In the genomic region with DNA sequence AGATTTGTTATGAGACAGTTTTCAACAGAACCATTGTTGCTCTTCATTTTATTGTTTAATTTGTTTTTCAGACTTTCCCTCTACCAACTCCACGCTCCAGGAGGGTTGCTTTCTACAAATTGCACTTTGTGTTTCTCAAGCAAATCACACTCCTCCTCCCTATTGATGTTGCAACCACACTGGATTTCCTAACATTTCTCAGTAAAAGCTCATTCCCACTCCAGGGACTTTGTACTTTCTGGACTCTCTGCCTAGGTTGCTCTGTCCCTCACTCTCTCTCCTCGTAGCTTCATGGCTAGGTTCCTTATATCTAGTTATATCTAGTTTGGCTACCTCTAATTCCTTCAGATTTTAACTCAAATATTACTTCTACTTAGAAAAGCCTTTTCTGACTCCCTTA, we compare ENCODE assay signal across 30 cellular contexts. TPM values are rescaled to one million over a fixed set of nuclear protein-coding genes. Genes with fewer than 3 reads are reported as not detected.
"Had no signal": no experiment of that assay in that cellular context is flagged by ENCODE, and none has a peak within 500 bp of the region (broad histone marks: within the 10 kb centered on the region; RNA-seq: fewer than 3 reads in every experiment).

No MANE protein-coding gene starts in this region.

- H3K36me3 Mint-ChIP-seq: activated naive CD4-positive, alpha-beta T cell treated with anti-CD3 and anti-CD28 coated beads, Interleukin-2, amount 10 ng/mL, durations not matched to agents 7 days and 5 days; activated naive CD8-positive, alpha-beta T cell treated with anti-CD3 and anti-CD28 coated beads for 36 hours; T-cell had no signal

- ATAC-seq: activated CD4-positive, alpha-beta T cell treated with anti-CD3 and anti-CD28 coated beads for 36 hours; Panc1; Right ventricle myocardium inferior; T-cell had no signal

- H3K4me3 ChIP-seq: SK-N-MC had no signal

- DNase-seq: activated CD4-positive, alpha-beta memory T cell treated with anti-CD3 and anti-CD28 coated beads, Interleukin-2, amount 10 ng/mL, durations not matched to agents 7 days and 5 days; activated CD4-positive, alpha-beta T cell treated with anti-CD3 and anti-CD28 coated beads for 36 hours; activated CD4-positive, alpha-beta T cell treated with anti-CD3 and anti-CD28 coated beads, Interleukin-2, amount 50 U/mL, for 1 hour; activated gamma-delta T cell treated with Interleukin-2 at 50 U/mL for 16 hours; activated naive CD4-positive, alpha-beta T cell treated with anti-CD3 and anti-CD28 coated beads, Interleukin-2, amount 10 ng/mL, durations not matched to agents 7 days and 5 days; activated naive CD8-positive, alpha-beta T cell treated with anti-CD3 and anti-CD28 coated beads for 36 hours; activated T-cell treated with anti-CD3 and anti-CD28 coated beads for 4 hours; activated T-cell treated with anti-CD3 and anti-CD28 coated beads, Interleukin-2, amount 50 U/mL, for 48 hours; anterior cingulate cortex; Kasumi-1; NCI-H1048; NCI-H146; NCI-H187 treated with DMSO at 0.1 percent for 48 hours; NCI-H2081 treated with DMSO at 0.1 percent for 48 hours; NCI-H2171; NCI-H2227 treated with DMSO at 0.1 percent for 48 hours; NCI-H526 treated with DMSO at 0.1 percent for 48 hours; RPMI8226; T-cell; T-helper 2 cell; T1000 had no signal

- H3K4me1 Mint-ChIP-seq: activated CD4-positive, alpha-beta memory T cell treated with anti-CD3 and anti-CD28 coated beads, Interleukin-2, amount 10 ng/mL, durations not matched to agents 7 days and 5 days; activated CD4-positive, alpha-beta T cell treated with anti-CD3 and anti-CD28 coated beads for 36 hours; activated naive CD4-positive, alpha-beta T cell treated with anti-CD3 and anti-CD28 coated beads, Interleukin-2, amount 10 ng/mL, durations not matched to agents 7 days and 5 days; activated naive CD8-positive, alpha-beta T cell treated with anti-CD3 and anti-CD28 coated beads for 36 hours; T-cell had no signal

- H3K27me3 Mint-ChIP-seq: activated CD4-positive, alpha-beta memory T cell treated with anti-CD3 and anti-CD28 coated beads, Interleukin-2, amount 10 ng/mL, durations not matched to agents 7 days and 5 days; activated CD4-positive, alpha-beta T cell treated with anti-CD3 and anti-CD28 coated beads for 36 hours; activated naive CD4-positive, alpha-beta T cell treated with anti-CD3 and anti-CD28 coated beads, Interleukin-2, amount 10 ng/mL, durations not matched to agents 7 days and 5 days; activated naive CD8-positive, alpha-beta T cell treated with anti-CD3 and anti-CD28 coated beads for 36 hours; T-cell had no signal

- H3K4me3 Mint-ChIP-seq: activated CD4-positive, alpha-beta memory T cell treated with anti-CD3 and anti-CD28 coated beads, Interleukin-2, amount 10 ng/mL, durations not matched to agents 7 days and 5 days; activated CD4-positive, alpha-beta T cell treated with anti-CD3 and anti-CD28 coated beads for 36 hours; activated naive CD4-positive, alpha-beta T cell treated with anti-CD3 and anti-CD28 coated beads, Interleukin-2, amount 10 ng/mL, durations not matched to agents 7 days and 5 days; activated naive CD8-positive, alpha-beta T cell treated with anti-CD3 and anti-CD28 coated beads for 36 hours; T-cell had no signal

- H3K27ac ChIP-seq: SK-N-MC, VCaP had no signal

- H3K27ac Mint-ChIP-seq: activated CD4-positive, alpha-beta memory T cell treated with anti-CD3 and anti-CD28 coated beads, Interleukin-2, amount 10 ng/mL, durations not matched to agents 7 days and 5 days; activated CD4-positive, alpha-beta T cell treated with anti-CD3 and anti-CD28 coated beads for 36 hours; activated naive CD4-positive, alpha-beta T cell treated with anti-CD3 and anti-CD28 coated beads, Interleukin-2, amount 10 ng/mL, durations not matched to agents 7 days and 5 days; activated naive CD8-positive, alpha-beta T cell treated with anti-CD3 and anti-CD28 coated beads for 36 hours; activated T-helper 2 cell treated with anti-CD3 and anti-CD28 coated beads, Interferon-gamma antibody, Interleukin-2, Interleukin-4, amounts not matched to agents 10 μg/mL and 5 μg/mL and 100 μg/mL, durations not matched to agents 14 hours and 24 hours and 36 hours; T-cell had no signal

- H3K9me3 Mint-ChIP-seq: activated CD4-positive, alpha-beta memory T cell treated with anti-CD3 and anti-CD28 coated beads, Interleukin-2, amount 10 ng/mL, durations not matched to agents 7 days and 5 days; activated naive CD8-positive, alpha-beta T cell treated with anti-CD3 and anti-CD28 coated beads for 36 hours; activated T-helper 2 cell treated with anti-CD3 and anti-CD28 coated beads, Interferon-gamma antibody, Interleukin-2, Interleukin-4, amounts not matched to agents 10 μg/mL and 5 μg/mL and 100 μg/mL, durations not matched to agents 14 hours and 24 hours and 36 hours had no signal

RNA-seq across cellular contexts. Expression of a gene that starts 20.3 kb away (rescaled TPM):
- total RNA-seq: activated CD4-positive, alpha-beta memory T cell treated with anti-CD3 and anti-CD28 coated beads, Interleukin-2, amount 10 ng/mL, durations not matched to agents 7 days and 5 days; activated CD4-positive, alpha-beta T cell treated with anti-CD3 and anti-CD28 coated beads for 36 hours; activated CD8-positive, alpha-beta memory T cell treated with anti-CD3 and anti-CD28 coated beads for 36 hours; activated naive CD8-positive, alpha-beta T cell treated with anti-CD3 and anti-CD28 coated beads for 36 hours; activated T-helper 2 cell treated with anti-CD3 and anti-CD28 coated beads, Interferon-gamma antibody, Interleukin-2, Interleukin-4, amounts not matched to agents 10 μg/mL and 5 μg/mL and 100 μg/mL, durations not matched to agents 14 hours and 24 hours and 36 hours; cardiac septum; NCI-H460; OCI-LY7; Right ventricle myocardium inferior; T-cell had no signal

RNA-seq across cellular contexts. Expression of a gene that starts 22.6 kb away (rescaled TPM):
- total RNA-seq: activated CD4-positive, alpha-beta memory T cell treated with anti-CD3 and anti-CD28 coated beads, Interleukin-2, amount 10 ng/mL, durations not matched to agents 7 days and 5 days; activated CD4-positive, alpha-beta T cell treated with anti-CD3 and anti-CD28 coated beads for 36 hours; activated CD8-positive, alpha-beta memory T cell treated with anti-CD3 and anti-CD28 coated beads for 36 hours; activated naive CD8-positive, alpha-beta T cell treated with anti-CD3 and anti-CD28 coated beads for 36 hours; activated T-helper 2 cell treated with anti-CD3 and anti-CD28 coated beads, Interferon-gamma antibody, Interleukin-2, Interleukin-4, amounts not matched to agents 10 μg/mL and 5 μg/mL and 100 μg/mL, durations not matched to agents 14 hours and 24 hours and 36 hours; NCI-H460; OCI-LY7; Right ventricle myocardium inferior; T-cell had no signal

RNA-seq across cellular contexts. Expression of a gene that starts 53.4 kb away (rescaled TPM):
- total RNA-seq: activated CD4-positive, alpha-beta memory T cell treated with anti-CD3 and anti-CD28 coated beads, Interleukin-2, amount 10 ng/mL, durations not matched to agents 7 days and 5 days; activated CD4-positive, alpha-beta T cell treated with anti-CD3 and anti-CD28 coated beads for 36 hours; activated CD8-positive, alpha-beta memory T cell treated with anti-CD3 and anti-CD28 coated beads for 36 hours; activated naive CD8-positive, alpha-beta T cell treated with anti-CD3 and anti-CD28 coated beads for 36 hours; activated T-helper 2 cell treated with anti-CD3 and anti-CD28 coated beads, Interferon-gamma antibody, Interleukin-2, Interleukin-4, amounts not matched to agents 10 μg/mL and 5 μg/mL and 100 μg/mL, durations not matched to agents 14 hours and 24 hours and 36 hours; cardiac septum; OCI-LY7; Right ventricle myocardium inferior; T-cell had no signal
